ENCODE assay signal across 25 cellular contexts in the genomic region with DNA sequence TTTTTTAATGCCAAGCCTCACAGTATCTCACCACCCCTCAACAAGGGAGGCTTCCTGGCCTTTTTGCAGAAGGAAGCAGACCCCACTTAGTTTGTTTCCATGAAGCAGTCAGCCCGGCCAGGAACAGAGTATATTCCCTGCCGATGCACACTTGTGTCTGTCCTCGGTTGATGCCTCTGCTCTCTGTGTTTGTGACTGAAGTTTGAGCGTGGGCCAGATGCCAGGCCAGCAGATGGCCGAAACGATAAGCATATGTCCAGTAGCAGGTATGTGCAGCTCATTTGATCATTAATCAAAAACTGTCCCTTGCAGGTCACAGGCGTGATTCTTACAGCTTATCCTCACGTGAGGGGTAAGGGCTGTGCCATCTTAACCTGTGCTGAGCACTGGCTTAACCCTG.
"Had no signal": no experiment of that assay in that cellular context is flagged by ENCODE, and none has a peak within 500 bp of the region (broad histone marks: within the 10 kb centered on the region; RNA-seq: fewer than 3 reads in every experiment).

No MANE protein-coding gene starts in this region.

- FAIRE-seq: colon had no signal

- H3K4me3 Mint-ChIP-seq: activated CD4-positive, alpha-beta memory T cell treated with anti-CD3 and anti-CD28 coated beads for 36 hours; activated CD4-positive, alpha-beta T cell treated with anti-CD3 and anti-CD28 coated beads, Interleukin-2, amount 10 ng/mL, durations not matched to agents 7 days and 5 days; activated naive CD4-positive, alpha-beta T cell treated with anti-CD3 and anti-CD28 coated beads, Interleukin-2, amount 50 U/mL, for 24 hours; central memory CD8-positive, alpha-beta T cell; T-cell had no signal

- H3K27ac Mint-ChIP-seq: activated CD4-positive, alpha-beta memory T cell treated with anti-CD3 and anti-CD28 coated beads for 36 hours; activated CD4-positive, alpha-beta T cell treated with anti-CD3 and anti-CD28 coated beads, Interleukin-2, amount 10 ng/mL, durations not matched to agents 7 days and 5 days; activated naive CD4-positive, alpha-beta T cell treated with anti-CD3 and anti-CD28 coated beads, Interleukin-2, amount 50 U/mL, for 24 hours; T-cell had no signal

- ATAC-seq: body of pancreas, T-cell had no signal

- H3K27me3 ChIP-seq: ascending aorta, body of pancreas, MG63, Peyer's patch, SJSA1 had no signal

- H3K4me1 Mint-ChIP-seq: activated CD4-positive, alpha-beta T cell treated with anti-CD3 and anti-CD28 coated beads, Interleukin-2, amount 10 ng/mL, durations not matched to agents 7 days and 5 days; activated naive CD4-positive, alpha-beta T cell treated with anti-CD3 and anti-CD28 coated beads, Interleukin-2, amount 50 U/mL, for 24 hours; central memory CD8-positive, alpha-beta T cell had no signal

- H3K36me3 ChIP-seq: ascending aorta, MG63, Peyer's patch, SJSA1 had no signal

- H3K27me3 Mint-ChIP-seq: activated CD4-positive, alpha-beta memory T cell treated with anti-CD3 and anti-CD28 coated beads for 36 hours; activated CD4-positive, alpha-beta T cell treated with anti-CD3 and anti-CD28 coated beads, Interleukin-2, amount 10 ng/mL, durations not matched to agents 7 days and 5 days; activated naive CD4-positive, alpha-beta T cell treated with anti-CD3 and anti-CD28 coated beads, Interleukin-2, amount 50 U/mL, for 24 hours; central memory CD8-positive, alpha-beta T cell; T-cell had no signal

- H3K4me3 ChIP-seq: ascending aorta, body of pancreas, MG63, Peyer's patch, SJSA1 had no signal

- DNase-seq: activated CD4-positive, alpha-beta memory T cell treated with anti-CD3 and anti-CD28 coated beads for 36 hours; activated CD4-positive, alpha-beta T cell treated with anti-CD3 and anti-CD28 coated beads, Interleukin-2, amount 10 ng/mL, durations not matched to agents 7 days and 5 days; activated CD4-positive, CD25-positive, alpha-beta regulatory T cell; activated CD8-positive, alpha-beta memory T cell treated with anti-CD3 and anti-CD28 coated beads for 24 hours; activated T-cell treated with anti-CD3 and anti-CD28 coated beads for 4 hours; activated T-cell treated with anti-CD3 and anti-CD28 coated beads, Interleukin-2, amount 50 U/mL, for 48 hours; body of pancreas; MG63; NCI-H1092 treated with DMSO at 0.1 percent for 48 hours; NCI-H1417 treated with DMSO at 0.1 percent for 48 hours; NCI-H1694; NCI-H2029; NCI-H2107; NCI-H510A treated with DMSO at 0.1 percent for 48 hours; NCI-H748 treated with DMSO at 0.1 percent for 48 hours; Peyer's patch; Right ventricle myocardium superior; T-cell; T-helper 2 cell; T1000 had no signal
